ENCODE assay signal across 30 cellular contexts in genomic region chr10:97132273-97132672, GRCh38. TPM values are rescaled to one million over a fixed set of nuclear protein-coding genes. Genes with fewer than 3 reads are reported as not detected.
"Had no signal": no experiment of that assay in that cellular context is flagged by ENCODE, and none has a peak within 500 bp of the region (broad histone marks: within the 10 kb centered on the region; RNA-seq: fewer than 3 reads in every experiment).

No MANE protein-coding gene starts in this region.

- H3K27me3 Mint-ChIP-seq: natural killer cell treated with Interleukin-12 subunit alpha and Interleukin-12 subunit beta and Interleukin-15 and Interleukin-18, amount 100 ng/mL, for 72 hours had no signal

- H3K4me3 Mint-ChIP-seq: effector memory CD8-positive, alpha-beta T cell; immature natural killer cell; mesothelial cell of epicardium; naive B cell; natural killer cell treated with Interleukin-12 subunit alpha and Interleukin-12 subunit beta and Interleukin-15 and Interleukin-18, amount 100 ng/mL, for 72 hours; stimulated activated naive CD8-positive, alpha-beta T cell treated with anti-CD3 and anti-CD28 coated beads, Interleukin-15, amount 100 ng/mL, for 72 hours had no signal

- ATAC-seq: effector memory CD8-positive, alpha-beta T cell; mucosa of descending colon; natural killer cell treated with Interleukin-12 subunit alpha and Interleukin-12 subunit beta and Interleukin-15 and Interleukin-18, amount 100 ng/mL, for 72 hours; sciatic nerve; stimulated activated naive CD8-positive, alpha-beta T cell treated with anti-CD3 and anti-CD28 coated beads, Interleukin-15, amount 100 ng/mL, for 72 hours; upper lobe of right lung had no signal

- DNase-seq: cortex of kidney; effector memory CD8-positive, alpha-beta T cell; erythroblast; esophagus squamous epithelium; foreskin melanocyte; immature natural killer cell; left lung; mesenchymal stem cell; mucosa of descending colon; naive B cell; ovary; stimulated activated CD4-positive, alpha-beta T cell treated with anti-CD3 and anti-CD28 coated beads, Interleukin-12 subunit alpha, Interleukin-12 subunit beta, amount 100 ng/mL, for 4 hours; stimulated activated CD4-positive, alpha-beta T cell treated with anti-CD3 and anti-CD28 coated beads, Interleukin-1b, Interleukin-23, amount 100 ng/mL, for 48 hours; stimulated activated CD4-positive, alpha-beta T cell treated with anti-CD3 and anti-CD28 coated beads, Interleukin-4, amount 100 ng/mL, for 1 hour; stimulated activated CD8-positive, alpha-beta memory T cell treated with anti-CD3 and anti-CD28 coated beads, Interleukin-4, amount 100 ng/mL, for 48 hours; stimulated activated naive CD4-positive, alpha-beta T cell; stimulated activated naive CD8-positive, alpha-beta T cell treated with anti-CD3 and anti-CD28 coated beads, Interleukin-15, amount 100 ng/mL, for 72 hours; transverse colon; upper lobe of right lung; uterus had no signal

- H3K27me3 ChIP-seq: left lung, ovary, right atrium auricular region, transverse colon, upper lobe of right lung, uterus had no signal

- H3K4me3 ChIP-seq: esophagus squamous epithelium, left lung, mucosa of descending colon, ovary, prostate gland, right atrium auricular region, smooth muscle cell, suprapubic skin, transverse colon, upper lobe of right lung, uterus had no signal

- H3K36me3 ChIP-seq: esophagus squamous epithelium, left lung, ovary, prostate gland, right atrium auricular region, suprapubic skin, transverse colon, upper lobe of right lung, uterus had no signal

- H3K4me1 Mint-ChIP-seq: immature natural killer cell; mesothelial cell of epicardium; naive B cell; stimulated activated naive CD8-positive, alpha-beta T cell treated with anti-CD3 and anti-CD28 coated beads, Interleukin-15, amount 100 ng/mL, for 72 hours had no signal

- H3K9me3 Mint-ChIP-seq: effector memory CD8-positive, alpha-beta T cell; immature natural killer cell; mesothelial cell of epicardium; naive B cell; natural killer cell treated with Interleukin-12 subunit alpha and Interleukin-12 subunit beta and Interleukin-15 and Interleukin-18, amount 100 ng/mL, for 72 hours; stimulated activated naive CD8-positive, alpha-beta T cell treated with anti-CD3 and anti-CD28 coated beads, Interleukin-15, amount 100 ng/mL, for 72 hours had no signal

- H3K27ac Mint-ChIP-seq: effector memory CD8-positive, alpha-beta T cell; immature natural killer cell; mesothelial cell of epicardium; naive B cell; natural killer cell treated with Interleukin-12 subunit alpha and Interleukin-12 subunit beta and Interleukin-15 and Interleukin-18, amount 100 ng/mL, for 72 hours; stimulated activated naive CD8-positive, alpha-beta T cell treated with anti-CD3 and anti-CD28 coated beads, Interleukin-15, amount 100 ng/mL, for 72 hours had no signal

- H3K36me3 Mint-ChIP-seq: immature natural killer cell; mesothelial cell of epicardium; naive B cell; natural killer cell treated with Interleukin-12 subunit alpha and Interleukin-12 subunit beta and Interleukin-15 and Interleukin-18, amount 100 ng/mL, for 72 hours had no signal

- H3K4me1 ChIP-seq: esophagus squamous epithelium, left lung, prostate gland, right atrium auricular region, suprapubic skin, transverse colon, upper lobe of right lung, uterus had no signal

- H3K27ac ChIP-seq: esophagus squamous epithelium, left lung, ovary, prostate gland, right atrium auricular region, suprapubic skin, transverse colon, upper lobe of right lung, uterus had no signal

- H3K4me2 ChIP-seq: smooth muscle cell had no signal

- H3K9me3 ChIP-seq: esophagus squamous epithelium, left lung, mucosa of descending colon, ovary, prostate gland, right atrium auricular region, suprapubic skin, transverse colon, upper lobe of right lung, uterus had no signal

RNA-seq across cellular contexts. Expression of gene SLIT1, which starts 53.5 kb away (rescaled TPM):
- total RNA-seq: dermis microvascular lymphatic vessel endothelial cell, esophagus squamous epithelium, lower leg skin, lung microvascular endothelial cell, right atrium auricular region, smooth muscle cell had no signal
